ENCODE assay signal across 14 cellular contexts in the genomic region with DNA sequence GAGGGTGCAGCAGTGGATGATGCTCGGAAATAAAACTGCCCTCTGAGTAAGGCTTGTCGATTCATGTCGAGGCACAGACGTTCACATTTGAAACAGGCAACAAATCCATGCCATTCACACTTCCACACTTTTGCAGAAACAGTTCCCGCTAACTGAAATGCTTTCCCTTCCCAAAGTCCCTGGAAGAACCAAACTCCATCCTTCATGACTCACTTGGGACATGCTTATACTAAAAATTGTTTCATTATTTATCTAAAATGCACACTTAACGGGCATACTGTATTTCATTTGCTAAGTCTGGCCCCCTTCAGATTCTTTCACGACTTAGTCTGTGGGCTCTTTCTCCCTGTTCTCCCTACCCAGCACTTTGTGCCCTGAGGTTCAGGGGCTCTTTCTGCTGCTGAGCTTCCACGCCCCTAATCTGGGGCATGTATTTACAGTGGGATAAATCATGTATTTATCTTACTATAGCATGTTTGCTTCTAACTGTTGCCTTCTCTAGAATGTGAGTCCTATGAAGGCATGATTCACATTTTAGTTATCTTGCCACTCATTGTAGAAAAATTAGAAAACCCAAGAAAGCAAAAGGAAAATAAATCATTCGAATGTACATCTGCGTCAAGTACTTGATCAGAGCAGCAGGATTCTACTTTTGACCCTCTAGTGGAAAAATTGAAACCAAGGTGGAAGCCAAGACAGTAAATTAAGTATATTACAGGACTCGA. TPM values are rescaled to one million over a fixed set of nuclear protein-coding genes. Genes with fewer than 3 reads are reported as not detected.
DNase-seq lines count a peak whose midpoint lies in the region; ATAC-seq and TF ChIP-seq lines count a peak whose summit lies in the region.
"Had no signal": no experiment of that assay in that cellular context is flagged by ENCODE, and none has a peak within 500 bp of the region (broad histone marks: within the 10 kb centered on the region; RNA-seq: fewer than 3 reads in every experiment).

No MANE protein-coding gene starts in this region.

- peak overlapping the region; percentile 11 for H3K4me3 ChIP-seq in AG10803 (ENCODE audit: low read length)
- no peak overlapping the region for H3K4me3 ChIP-seq in choroid plexus epithelial cell (ENCODE audit: low read depth, low read length)

- H3K27me3 Mint-ChIP-seq in activated CD8-positive, alpha-beta memory T cell treated with anti-CD3 and anti-CD28 coated beads, Interleukin-2, amount 10 ng/mL, durations not matched to agents 7 days and 5 days = no peaks in the 10 kb centered on the region
- H3K27me3 Mint-ChIP-seq: memory B cell had no signal

- no peak overlapping the region for H3K27ac Mint-ChIP-seq in activated CD8-positive, alpha-beta memory T cell treated with anti-CD3 and anti-CD28 coated beads, Interleukin-2, amount 10 ng/mL, durations not matched to agents 7 days and 5 days
- H3K27ac Mint-ChIP-seq: memory B cell had no signal

- peak; percentile 47 for ATAC-seq in omental fat pad (ENCODE audit: low FRiP score)
- no peak for ATAC-seq in activated CD8-positive, alpha-beta memory T cell treated with anti-CD3 and anti-CD28 coated beads, Interleukin-2, amount 10 ng/mL, durations not matched to agents 7 days and 5 days

- no peak overlapping the region for H3K4me3 Mint-ChIP-seq in activated CD8-positive, alpha-beta memory T cell treated with anti-CD3 and anti-CD28 coated beads, Interleukin-2, amount 10 ng/mL, durations not matched to agents 7 days and 5 days
- H3K4me3 Mint-ChIP-seq: memory B cell had no signal

- CTCF ChIA-PET in activated CD8-positive, alpha-beta memory T cell treated with anti-CD3 and anti-CD28 coated beads, Interleukin-2, amount 10 ng/mL, durations not matched to agents 7 days and 5 days (lab: Charles Lee) = interaction anchor here (10.7 kb wide), 1 partner anchor 111 kb away, joined by 252 read pairs; no protein-coding TSS in a partner anchor

- TF ChIP-seq CTCF in AG10803 (conservative IDR thresholded peaks at IDR 0.05; ENCODE audit: low read length) (no peak), choroid plexus epithelial cell (conservative IDR thresholded peaks at IDR 0.05; ENCODE audit: low read depth, low read length) (peak; percentile 8), omental fat pad (IDR thresholded peaks at IDR 0.05) (no peak)

- H3K9me3 Mint-ChIP-seq in activated CD8-positive, alpha-beta memory T cell treated with anti-CD3 and anti-CD28 coated beads, Interleukin-2, amount 10 ng/mL, durations not matched to agents 7 days and 5 days (ENCODE audit: low read depth) = no peaks in the 10 kb centered on the region
- H3K9me3 Mint-ChIP-seq: memory B cell had no signal

- no peaks in the 10 kb centered on the region for H3K36me3 Mint-ChIP-seq in activated CD8-positive, alpha-beta memory T cell treated with anti-CD3 and anti-CD28 coated beads, Interleukin-2, amount 10 ng/mL, durations not matched to agents 7 days and 5 days
- H3K36me3 Mint-ChIP-seq: memory B cell had no signal

- peaks cover 80% of the 10 kb centered on the region for H3K4me1 Mint-ChIP-seq in activated CD8-positive, alpha-beta memory T cell treated with anti-CD3 and anti-CD28 coated beads, Interleukin-2, amount 10 ng/mL, durations not matched to agents 7 days and 5 days

- peak; percentile 90 for DNase-seq in AG10803 (ENCODE audit: low read depth)
- peak; percentile 73 for DNase-seq in LHCN-M2 (ENCODE audit: low read depth)
- peak; percentile 79 for DNase-seq in choroid plexus epithelial cell (ENCODE audit: low read depth)
- no peak for DNase-seq in omental fat pad (ENCODE audit: low spot score)
- no peak for DNase-seq in activated CD8-positive, alpha-beta memory T cell treated with anti-CD3 and anti-CD28 coated beads, Interleukin-2, amount 10 ng/mL, durations not matched to agents 7 days and 5 days
- DNase-seq in HK-2 (ENCODE audit: unreplicated experiment) = no peak
- DNase-seq in NCI-H187 (lab: John Stamatoyannopoulos, UW) = no peak
- DNase-seq in stimulated activated CD4-positive, alpha-beta T cell treated with anti-CD3 and anti-CD28 coated beads, Interleukin-4, amount 100 ng/mL, for 24 hours = no peak
- DNase-seq: activated CD4-positive, alpha-beta T cell treated with anti-CD3 and anti-CD28 coated beads, Interleukin-2, amount 50 U/mL, for 1 hour; hippocampal formation; NCI-H526 had no signal

RNA-seq across cellular contexts. Expression of gene SCGB1A1, which starts 12.5 kb away (rescaled TPM):
- total RNA-seq in LHCN-M2 (2014; rRNA removed) (not detected in 2 replicates), omental fat pad (not detected)
- not detected for polyA plus RNA-seq in LHCN-M2 (2012)
- total RNA-seq in activated CD8-positive, alpha-beta memory T cell treated with anti-CD3 and anti-CD28 coated beads, Interleukin-2, amount 10 ng/mL, durations not matched to agents 7 days and 5 days = not detected
- total RNA-seq: pulmonary artery endothelial cell had no signal
- polyA plus RNA-seq: urinary bladder had no signal

Comparison
In these comparisons a context has a peak if more than half of its experiments do, and no peak if none do; other contexts are left out.
1. DNase-seq: peak in AG10803 (single experiment), LHCN-M2 (single experiment) and choroid plexus epithelial cell (single experiment); none in omental fat pad (single experiment), activated CD8-positive, alpha-beta memory T cell treated with anti-CD3 and anti-CD28 coated beads, Interleukin-2, amount 10 ng/mL, durations not matched to agents 7 days and 5 days (single experiment), HK-2 (single experiment), NCI-H187 (0 of 2) and stimulated activated CD4-positive, alpha-beta T cell treated with anti-CD3 and anti-CD28 coated beads, Interleukin-4, amount 100 ng/mL, for 24 hours (single experiment).